ENCODE assay signal across 8 cellular contexts in the genomic region with DNA sequence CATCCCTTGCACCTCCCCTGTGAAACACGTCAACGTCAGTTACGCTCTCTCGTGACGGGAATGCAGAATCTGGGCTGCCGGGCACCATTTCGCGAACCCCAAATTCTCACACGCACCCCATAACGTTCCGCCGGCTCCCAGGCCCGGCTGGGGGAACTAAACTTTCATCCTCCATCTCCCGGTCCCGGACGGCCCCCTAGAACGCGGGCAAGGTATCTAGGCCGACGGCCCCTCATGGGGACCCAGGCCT. TPM values are rescaled to one million over a fixed set of nuclear protein-coding genes. Genes with fewer than 3 reads are reported as not detected.
A peak's percentile ranks its signal among the peaks of the same experiment; 100 is the strongest.
DNase-seq lines count a peak whose midpoint lies in the region; ATAC-seq, FAIRE-seq and TF ChIP-seq lines count a peak whose summit lies in the region.

No MANE protein-coding gene starts in this region.

- TF ChIP-seq RAD21 in Ishikawa (IDR thresholded peaks at IDR 0.05; ENCODE audit: low read depth) = no peak

- peaks cover under 1% of the 10 kb centered on the region for H3K36me3 ChIP-seq in bronchial epithelial cell (ENCODE audit: control insufficient read depth, insufficient read depth, low read length)

- intact Hi-C loops in lower leg skin (cut with DNase I; ENCODE audit: low total_unique reads) = no loop called here

- 0 to 1% methylated on average over 20 of the region's 20 CpGs for WGBS in lower leg skin, 2 donors

- peak; percentile 10 for TF ChIP-seq CTCF in bronchial epithelial cell (IDR thresholded peaks at IDR 0.05; ENCODE audit: insufficient read depth, low read length, severe bottlenecking)
- TF ChIP-seq CTCF in lower leg skin (IDR thresholded peaks at IDR 0.05) = no peak

- peak overlapping the region; percentile 94 for H3K4me3 ChIP-seq in bronchial epithelial cell (ENCODE audit: low read depth, low read length)
- peak overlapping the region; percentile 93 for H3K4me3 ChIP-seq in lower leg skin (ENCODE audit: low read depth, poor library complexity, severe bottlenecking)

- no peaks in the 10 kb centered on the region for H3K27me3 ChIP-seq in bronchial epithelial cell (ENCODE audit: control insufficient read depth, insufficient read depth, low read length)

- FAIRE-seq in bronchial epithelial cell (lab: Jason Lieb, UNC) = no peak

- no peak for TF ChIP-seq EP300 in Ishikawa (IDR thresholded peaks at IDR 0.05; ENCODE audit: borderline replicate concordance)

- DNase-seq in Daoy (ENCODE audit: low read depth) (peak; percentile 23), bronchial epithelial cell (ENCODE audit: low read depth) (peak; percentile 5), lower leg skin (ENCODE audit: low spot score in 2 of 2) (no peak), substantia nigra (lab: John Stamatoyannopoulos, UW) (peak in 18 of 49 donors; percentile 32 to 78 (median 56)), NCI-H510A treated with DMSO at 0.1 percent for 48 hours (lab: John Stamatoyannopoulos, UW) (no peak), RPMI8226 (no peak)

- peak overlapping the region; percentile 99 for H3K27ac ChIP-seq in substantia nigra (ENCODE audit: low read depth, low read length, poor library complexity, severe bottlenecking)

- TF ChIP-seq POLR2A in lower leg skin (IDR thresholded peaks at IDR 0.05) = no peak

- ATAC-seq in HG02884 (IDR thresholded peaks at IDR 0.05; ENCODE audit: unreplicated experiment) = no peak

TF ChIP-seq in Ishikawa, 13 proteins besides CTCF, POLR2A, EP300 and RAD21:
- no peak for TF ChIP-seq TAF1 (IDR thresholded peaks at IDR 0.05; ENCODE audit: low read depth)
- TF ChIP-seq USF1 (IDR thresholded peaks at IDR 0.05) = no peak
- no peak for TF ChIP-seq EGR1 (IDR thresholded peaks at IDR 0.05)
- no peak for TF ChIP-seq NFIC (IDR thresholded peaks at IDR 0.05)
- no peak for TF ChIP-seq YY1 (IDR thresholded peaks at IDR 0.05; ENCODE audit: low read depth)
- TF ChIP-seq CEBPB (IDR thresholded peaks at IDR 0.05) = no peak
- TF ChIP-seq ZBTB7A (IDR thresholded peaks at IDR 0.05; ENCODE audit: low read depth) = peak; percentile 69; the same call in 1 of the 2 replicates
- TF ChIP-seq TEAD4 (IDR thresholded peaks at IDR 0.05) = no peak

RNA-seq across cellular contexts. Expression of gene DNAJC27, which starts 0.5 kb away (rescaled TPM):
- 2.3 and 6.2 TPM in 2 replicates for total RNA-seq in Daoy (2014; rRNA removed; shearing (Covaris generic))
- 5.3 and 7.2 TPM in 2 replicates for total RNA-seq in bronchial epithelial cell
- total RNA-seq in lower leg skin = 10 to 100 TPM in 2 of 4 donors, 1 to 10 TPM in 2; 3.4 to 19.5 (median 11.2) TPM

RNA-seq across cellular contexts. Expression of gene ADCY3, which starts 51.2 kb away (rescaled TPM):
- 15.4 and 16.4 TPM in 2 replicates for total RNA-seq in Daoy (2014; rRNA removed; shearing (Covaris generic))
- total RNA-seq in bronchial epithelial cell (31.1 and 36.0 TPM in 2 replicates), lower leg skin (10 to 100 TPM; 29.3 to 51.9 (median 43.1) TPM)

Comparison
In these comparisons a context has a peak if more than half of its experiments do, and no peak if none do; other contexts are left out.
1. DNase-seq: peak in Daoy (single experiment) and bronchial epithelial cell (single experiment); none in lower leg skin (0 of 2), NCI-H510A treated with DMSO at 0.1 percent for 48 hours (single experiment) and RPMI8226 (single experiment).